1 cellular context compared by ENCODE assay signal in genomic region chr5:66882592-66883227, GRCh38.
TF ChIP-seq lines count a peak whose summit lies in the region.

No MANE protein-coding gene starts in this region.

TF ChIP-seq in GM23338, 12 proteins besides CTCF, POLR2A, EP300 and RAD21 (continued from another document):
- TF ChIP-seq JUNB (IDR thresholded peaks at IDR 0.05; ENCODE audit: unreplicated experiment) (no peak), CREB1 (CRISPR knock-in tag; IDR thresholded peaks at IDR 0.05; ENCODE audit: low read depth) (no peak), POLR2AphosphoS5 (IDR thresholded peaks at IDR 0.05; ENCODE audit: low read depth) (no peak), ZNF114 (CRISPR knock-in tag; IDR thresholded peaks at IDR 0.05) (no peak), NANOG (IDR thresholded peaks at IDR 0.05; ENCODE audit: borderline replicate concordance) (no peak), EZH2phosphoT487 (IDR thresholded peaks at IDR 0.05; ENCODE audit: unreplicated experiment) (no peak), EZH2 (IDR thresholded peaks at IDR 0.05; ENCODE audit: low read depth, unreplicated experiment) (no peak), ETS1 (IDR thresholded peaks at IDR 0.05) (no peak), ZNF331 (CRISPR knock-in tag; IDR thresholded peaks at IDR 0.05; ENCODE audit: low read depth) (no peak), STAT1 (IDR thresholded peaks at IDR 0.05; ENCODE audit: unreplicated experiment) (no peak), REST (IDR thresholded peaks at IDR 0.05; ENCODE audit: unreplicated experiment) (no peak)
